In the genomic region with DNA sequence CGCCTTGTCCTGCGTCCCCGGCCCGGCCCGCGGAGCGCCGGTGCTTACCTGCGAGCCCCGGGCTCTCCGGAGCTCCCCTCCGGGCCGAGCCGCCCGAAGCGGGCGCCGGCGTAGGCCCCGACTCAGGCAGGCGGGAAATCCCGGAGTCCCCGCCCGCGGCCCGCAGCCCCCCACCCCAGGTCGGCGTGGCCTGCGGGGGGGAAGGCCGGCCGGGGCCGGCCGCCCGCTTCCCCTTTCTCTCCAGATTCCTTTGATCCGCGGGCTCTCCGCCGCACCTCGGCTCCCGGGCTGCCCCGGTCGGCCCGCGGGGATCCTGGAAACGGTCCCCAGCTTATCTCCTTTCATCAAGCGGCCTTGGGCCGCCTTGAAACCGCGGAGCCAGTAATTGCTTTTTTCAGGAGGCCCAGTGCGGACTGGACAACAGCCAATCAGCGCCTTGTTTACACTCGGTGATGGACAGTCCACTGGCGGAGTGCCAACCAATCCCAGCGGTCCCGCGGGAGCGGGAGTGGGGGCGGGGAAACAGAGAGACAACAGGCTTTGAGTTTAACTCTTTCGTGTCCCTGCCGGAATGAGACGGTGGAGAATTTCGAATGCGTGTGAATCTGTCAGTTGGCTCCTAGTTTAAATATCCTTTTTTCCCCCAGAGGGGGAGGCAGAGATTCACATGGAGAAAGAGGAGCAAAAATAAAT, we compare ENCODE assay signal across 1 cellular context.
TF ChIP-seq lines count a peak whose summit lies in the region.

No MANE protein-coding gene starts in this region.

TF ChIP-seq in HepG2, 621 proteins besides CTCF, POLR2A, EP300 and RAD21 (continued from another document and continues in another):
- TF ChIP-seq, protein P1, sequence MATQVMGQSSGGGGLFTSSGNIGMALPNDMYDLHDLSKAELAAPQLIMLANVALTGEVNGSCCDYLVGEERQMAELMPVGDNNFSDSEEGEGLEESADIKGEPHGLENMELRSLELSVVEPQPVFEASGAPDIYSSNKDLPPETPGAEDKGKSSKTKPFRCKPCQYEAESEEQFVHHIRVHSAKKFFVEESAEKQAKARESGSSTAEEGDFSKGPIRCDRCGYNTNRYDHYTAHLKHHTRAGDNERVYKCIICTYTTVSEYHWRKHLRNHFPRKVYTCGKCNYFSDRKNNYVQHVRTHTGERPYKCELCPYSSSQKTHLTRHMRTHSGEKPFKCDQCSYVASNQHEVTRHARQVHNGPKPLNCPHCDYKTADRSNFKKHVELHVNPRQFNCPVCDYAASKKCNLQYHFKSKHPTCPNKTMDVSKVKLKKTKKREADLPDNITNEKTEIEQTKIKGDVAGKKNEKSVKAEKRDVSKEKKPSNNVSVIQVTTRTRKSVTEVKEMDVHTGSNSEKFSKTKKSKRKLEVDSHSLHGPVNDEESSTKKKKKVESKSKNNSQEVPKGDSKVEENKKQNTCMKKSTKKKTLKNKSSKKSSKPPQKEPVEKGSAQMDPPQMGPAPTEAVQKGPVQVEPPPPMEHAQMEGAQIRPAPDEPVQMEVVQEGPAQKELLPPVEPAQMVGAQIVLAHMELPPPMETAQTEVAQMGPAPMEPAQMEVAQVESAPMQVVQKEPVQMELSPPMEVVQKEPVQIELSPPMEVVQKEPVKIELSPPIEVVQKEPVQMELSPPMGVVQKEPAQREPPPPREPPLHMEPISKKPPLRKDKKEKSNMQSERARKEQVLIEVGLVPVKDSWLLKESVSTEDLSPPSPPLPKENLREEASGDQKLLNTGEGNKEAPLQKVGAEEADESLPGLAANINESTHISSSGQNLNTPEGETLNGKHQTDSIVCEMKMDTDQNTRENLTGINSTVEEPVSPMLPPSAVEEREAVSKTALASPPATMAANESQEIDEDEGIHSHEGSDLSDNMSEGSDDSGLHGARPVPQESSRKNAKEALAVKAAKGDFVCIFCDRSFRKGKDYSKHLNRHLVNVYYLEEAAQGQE (IDR thresholded peaks at IDR 0.05; ENCODE audit: borderline replicate concordance in 1 of 2, low read depth in 1 of 2, low read length in 2 of 2), result peak in 1 of 2 experiments; percentile 79; a peak in 2 of 4 replicates
- peak; percentile 100 for TF ChIP-seq NFIC (IDR thresholded peaks at IDR 0.05; ENCODE audit: low read length)
- peak; percentile 83 for TF ChIP-seq ZNF430 (CRISPR knock-in tag; IDR thresholded peaks at IDR 0.05)
- TF ChIP-seq, protein P2, sequence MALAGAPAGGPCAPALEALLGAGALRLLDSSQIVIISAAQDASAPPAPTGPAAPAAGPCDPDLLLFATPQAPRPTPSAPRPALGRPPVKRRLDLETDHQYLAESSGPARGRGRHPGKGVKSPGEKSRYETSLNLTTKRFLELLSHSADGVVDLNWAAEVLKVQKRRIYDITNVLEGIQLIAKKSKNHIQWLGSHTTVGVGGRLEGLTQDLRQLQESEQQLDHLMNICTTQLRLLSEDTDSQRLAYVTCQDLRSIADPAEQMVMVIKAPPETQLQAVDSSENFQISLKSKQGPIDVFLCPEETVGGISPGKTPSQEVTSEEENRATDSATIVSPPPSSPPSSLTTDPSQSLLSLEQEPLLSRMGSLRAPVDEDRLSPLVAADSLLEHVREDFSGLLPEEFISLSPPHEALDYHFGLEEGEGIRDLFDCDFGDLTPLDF (CRISPR knock-in tag; IDR thresholded peaks at IDR 0.05), result peak; percentile 88
- peak; percentile 36; the same call in 1 of the 2 replicates for TF ChIP-seq SMYD3 (CRISPR knock-in tag; IDR thresholded peaks at IDR 0.05)
- peak; percentile 9 for TF ChIP-seq HNRNPK (IDR thresholded peaks at IDR 0.05; ENCODE audit: low read depth, low read length, poor library complexity, severe bottlenecking)
- peak; percentile 59; the same call in 1 of the 2 replicates for TF ChIP-seq ZSCAN25 (CRISPR knock-in tag; IDR thresholded peaks at IDR 0.05)
- TF ChIP-seq ZNF3 (CRISPR knock-in tag; IDR thresholded peaks at IDR 0.05), result peak; percentile 95
- peak; percentile 83 for TF ChIP-seq TAF1 (CRISPR knock-in tag; IDR thresholded peaks at IDR 0.05)
- TF ChIP-seq AKAP8 (CRISPR knock-in tag; IDR thresholded peaks at IDR 0.05), result no peak
- TF ChIP-seq, protein P3, sequence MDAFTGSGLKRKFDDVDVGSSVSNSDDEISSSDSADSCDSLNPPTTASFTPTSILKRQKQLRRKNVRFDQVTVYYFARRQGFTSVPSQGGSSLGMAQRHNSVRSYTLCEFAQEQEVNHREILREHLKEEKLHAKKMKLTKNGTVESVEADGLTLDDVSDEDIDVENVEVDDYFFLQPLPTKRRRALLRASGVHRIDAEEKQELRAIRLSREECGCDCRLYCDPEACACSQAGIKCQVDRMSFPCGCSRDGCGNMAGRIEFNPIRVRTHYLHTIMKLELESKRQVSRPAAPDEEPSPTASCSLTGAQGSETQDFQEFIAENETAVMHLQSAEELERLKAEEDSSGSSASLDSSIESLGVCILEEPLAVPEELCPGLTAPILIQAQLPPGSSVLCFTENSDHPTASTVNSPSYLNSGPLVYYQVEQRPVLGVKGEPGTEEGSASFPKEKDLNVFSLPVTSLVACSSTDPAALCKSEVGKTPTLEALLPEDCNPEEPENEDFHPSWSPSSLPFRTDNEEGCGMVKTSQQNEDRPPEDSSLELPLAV (CRISPR knock-in tag; conservative IDR thresholded peaks at IDR 0.05; ENCODE audit: low read depth), result 0 out of 2 replicates have a peak, but pooled peaks have one; percentile 19
- peak; percentile 82; the same call in 1 of the 2 replicates for TF ChIP-seq KDM3A (CRISPR knock-in tag; IDR thresholded peaks at IDR 0.05; ENCODE audit: low read depth)
- TF ChIP-seq, protein P4, sequence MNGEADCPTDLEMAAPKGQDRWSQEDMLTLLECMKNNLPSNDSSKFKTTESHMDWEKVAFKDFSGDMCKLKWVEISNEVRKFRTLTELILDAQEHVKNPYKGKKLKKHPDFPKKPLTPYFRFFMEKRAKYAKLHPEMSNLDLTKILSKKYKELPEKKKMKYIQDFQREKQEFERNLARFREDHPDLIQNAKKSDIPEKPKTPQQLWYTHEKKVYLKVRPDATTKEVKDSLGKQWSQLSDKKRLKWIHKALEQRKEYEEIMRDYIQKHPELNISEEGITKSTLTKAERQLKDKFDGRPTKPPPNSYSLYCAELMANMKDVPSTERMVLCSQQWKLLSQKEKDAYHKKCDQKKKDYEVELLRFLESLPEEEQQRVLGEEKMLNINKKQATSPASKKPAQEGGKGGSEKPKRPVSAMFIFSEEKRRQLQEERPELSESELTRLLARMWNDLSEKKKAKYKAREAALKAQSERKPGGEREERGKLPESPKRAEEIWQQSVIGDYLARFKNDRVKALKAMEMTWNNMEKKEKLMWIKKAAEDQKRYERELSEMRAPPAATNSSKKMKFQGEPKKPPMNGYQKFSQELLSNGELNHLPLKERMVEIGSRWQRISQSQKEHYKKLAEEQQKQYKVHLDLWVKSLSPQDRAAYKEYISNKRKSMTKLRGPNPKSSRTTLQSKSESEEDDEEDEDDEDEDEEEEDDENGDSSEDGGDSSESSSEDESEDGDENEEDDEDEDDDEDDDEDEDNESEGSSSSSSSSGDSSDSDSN (CRISPR knock-in tag; IDR thresholded peaks at IDR 0.05), result no peak; the same call in none of the 2 replicates
- no peak for TF ChIP-seq SSRP1 (CRISPR knock-in tag; IDR thresholded peaks at IDR 0.05)
- peak; percentile 67 for TF ChIP-seq ZNF263 (CRISPR knock-in tag; IDR thresholded peaks at IDR 0.05)
- peak; percentile 75 for TF ChIP-seq RXRB (CRISPR knock-in tag; IDR thresholded peaks at IDR 0.05; ENCODE audit: borderline replicate concordance)
- TF ChIP-seq, protein P5, sequence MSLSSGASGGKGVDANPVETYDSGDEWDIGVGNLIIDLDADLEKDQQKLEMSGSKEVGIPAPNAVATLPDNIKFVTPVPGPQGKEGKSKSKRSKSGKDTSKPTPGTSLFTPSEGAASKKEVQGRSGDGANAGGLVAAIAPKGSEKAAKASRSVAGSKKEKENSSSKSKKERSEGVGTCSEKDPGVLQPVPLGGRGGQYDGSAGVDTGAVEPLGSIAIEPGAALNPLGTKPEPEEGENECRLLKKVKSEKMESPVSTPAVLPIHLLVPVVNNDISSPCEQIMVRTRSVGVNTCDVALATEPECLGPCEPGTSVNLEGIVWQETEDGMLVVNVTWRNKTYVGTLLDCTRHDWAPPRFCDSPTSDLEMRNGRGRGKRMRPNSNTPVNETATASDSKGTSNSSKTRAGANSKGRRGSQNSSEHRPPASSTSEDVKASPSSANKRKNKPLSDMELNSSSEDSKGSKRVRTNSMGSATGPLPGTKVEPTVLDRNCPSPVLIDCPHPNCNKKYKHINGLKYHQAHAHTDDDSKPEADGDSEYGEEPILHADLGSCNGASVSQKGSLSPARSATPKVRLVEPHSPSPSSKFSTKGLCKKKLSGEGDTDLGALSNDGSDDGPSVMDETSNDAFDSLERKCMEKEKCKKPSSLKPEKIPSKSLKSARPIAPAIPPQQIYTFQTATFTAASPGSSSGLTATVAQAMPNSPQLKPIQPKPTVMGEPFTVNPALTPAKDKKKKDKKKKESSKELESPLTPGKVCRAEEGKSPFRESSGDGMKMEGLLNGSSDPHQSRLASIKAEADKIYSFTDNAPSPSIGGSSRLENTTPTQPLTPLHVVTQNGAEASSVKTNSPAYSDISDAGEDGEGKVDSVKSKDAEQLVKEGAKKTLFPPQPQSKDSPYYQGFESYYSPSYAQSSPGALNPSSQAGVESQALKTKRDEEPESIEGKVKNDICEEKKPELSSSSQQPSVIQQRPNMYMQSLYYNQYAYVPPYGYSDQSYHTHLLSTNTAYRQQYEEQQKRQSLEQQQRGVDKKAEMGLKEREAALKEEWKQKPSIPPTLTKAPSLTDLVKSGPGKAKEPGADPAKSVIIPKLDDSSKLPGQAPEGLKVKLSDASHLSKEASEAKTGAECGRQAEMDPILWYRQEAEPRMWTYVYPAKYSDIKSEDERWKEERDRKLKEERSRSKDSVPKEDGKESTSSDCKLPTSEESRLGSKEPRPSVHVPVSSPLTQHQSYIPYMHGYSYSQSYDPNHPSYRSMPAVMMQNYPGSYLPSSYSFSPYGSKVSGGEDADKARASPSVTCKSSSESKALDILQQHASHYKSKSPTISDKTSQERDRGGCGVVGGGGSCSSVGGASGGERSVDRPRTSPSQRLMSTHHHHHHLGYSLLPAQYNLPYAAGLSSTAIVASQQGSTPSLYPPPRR (CRISPR knock-in tag; IDR thresholded peaks at IDR 0.05; ENCODE audit: borderline replicate concordance), result peak; percentile 90
- no peak for TF ChIP-seq RARG (CRISPR knock-in tag; IDR thresholded peaks at IDR 0.05; ENCODE audit: low read depth)
- no peak for TF ChIP-seq ZNF441 (CRISPR knock-in tag; IDR thresholded peaks at IDR 0.05; ENCODE audit: borderline replicate concordance)
- no peak for TF ChIP-seq ZNF451 (CRISPR knock-in tag; IDR thresholded peaks at IDR 0.05)
- TF ChIP-seq SIX1 (CRISPR knock-in tag; IDR thresholded peaks at IDR 0.05; ENCODE audit: borderline replicate concordance), result no peak; the same call in 1 of the 2 replicates
- TF ChIP-seq ZNF629 (CRISPR knock-in tag; conservative IDR thresholded peaks at IDR 0.05), result peak; percentile 42; the same call in 1 of the 2 replicates
- TF ChIP-seq DR1 (CRISPR knock-in tag; IDR thresholded peaks at IDR 0.05), result peak; percentile 70; the same call in 1 of the 2 replicates
- TF ChIP-seq DNMT3B (CRISPR knock-in tag; conservative IDR thresholded peaks at IDR 0.05), result no peak; the same call in 1 of the 2 replicates
- TF ChIP-seq ZNF446 (CRISPR knock-in tag; IDR thresholded peaks at IDR 0.05), result peak; percentile 26; the same call in 1 of the 2 replicates
- TF ChIP-seq, protein P6, sequence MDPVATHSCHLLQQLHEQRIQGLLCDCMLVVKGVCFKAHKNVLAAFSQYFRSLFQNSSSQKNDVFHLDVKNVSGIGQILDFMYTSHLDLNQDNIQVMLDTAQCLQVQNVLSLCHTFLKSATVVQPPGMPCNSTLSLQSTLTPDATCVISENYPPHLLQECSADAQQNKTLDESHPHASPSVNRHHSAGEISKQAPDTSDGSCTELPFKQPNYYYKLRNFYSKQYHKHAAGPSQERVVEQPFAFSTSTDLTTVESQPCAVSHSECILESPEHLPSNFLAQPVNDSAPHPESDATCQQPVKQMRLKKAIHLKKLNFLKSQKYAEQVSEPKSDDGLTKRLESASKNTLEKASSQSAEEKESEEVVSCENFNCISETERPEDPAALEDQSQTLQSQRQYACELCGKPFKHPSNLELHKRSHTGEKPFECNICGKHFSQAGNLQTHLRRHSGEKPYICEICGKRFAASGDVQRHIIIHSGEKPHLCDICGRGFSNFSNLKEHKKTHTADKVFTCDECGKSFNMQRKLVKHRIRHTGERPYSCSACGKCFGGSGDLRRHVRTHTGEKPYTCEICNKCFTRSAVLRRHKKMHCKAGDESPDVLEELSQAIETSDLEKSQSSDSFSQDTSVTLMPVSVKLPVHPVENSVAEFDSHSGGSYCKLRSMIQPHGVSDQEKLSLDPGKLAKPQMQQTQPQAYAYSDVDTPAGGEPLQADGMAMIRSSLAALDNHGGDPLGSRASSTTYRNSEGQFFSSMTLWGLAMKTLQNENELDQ (CRISPR knock-in tag; IDR thresholded peaks at IDR 0.05; ENCODE audit: borderline replicate concordance), result no peak
- TF ChIP-seq KDM6A (CRISPR knock-in tag; IDR thresholded peaks at IDR 0.05; ENCODE audit: low read depth), result peak; percentile 47; the same call in 1 of the 2 replicates
- TF ChIP-seq FOXA3 (CRISPR knock-in tag; IDR thresholded peaks at IDR 0.05), result peak; percentile 100
- TF ChIP-seq ONECUT2 (CRISPR knock-in tag; IDR thresholded peaks at IDR 0.05), result no peak
- TF ChIP-seq CBX5 (CRISPR knock-in tag; IDR thresholded peaks at IDR 0.05; ENCODE audit: borderline replicate concordance), result peak; percentile 86; the same call in 1 of the 2 replicates
- TF ChIP-seq, protein P7, sequence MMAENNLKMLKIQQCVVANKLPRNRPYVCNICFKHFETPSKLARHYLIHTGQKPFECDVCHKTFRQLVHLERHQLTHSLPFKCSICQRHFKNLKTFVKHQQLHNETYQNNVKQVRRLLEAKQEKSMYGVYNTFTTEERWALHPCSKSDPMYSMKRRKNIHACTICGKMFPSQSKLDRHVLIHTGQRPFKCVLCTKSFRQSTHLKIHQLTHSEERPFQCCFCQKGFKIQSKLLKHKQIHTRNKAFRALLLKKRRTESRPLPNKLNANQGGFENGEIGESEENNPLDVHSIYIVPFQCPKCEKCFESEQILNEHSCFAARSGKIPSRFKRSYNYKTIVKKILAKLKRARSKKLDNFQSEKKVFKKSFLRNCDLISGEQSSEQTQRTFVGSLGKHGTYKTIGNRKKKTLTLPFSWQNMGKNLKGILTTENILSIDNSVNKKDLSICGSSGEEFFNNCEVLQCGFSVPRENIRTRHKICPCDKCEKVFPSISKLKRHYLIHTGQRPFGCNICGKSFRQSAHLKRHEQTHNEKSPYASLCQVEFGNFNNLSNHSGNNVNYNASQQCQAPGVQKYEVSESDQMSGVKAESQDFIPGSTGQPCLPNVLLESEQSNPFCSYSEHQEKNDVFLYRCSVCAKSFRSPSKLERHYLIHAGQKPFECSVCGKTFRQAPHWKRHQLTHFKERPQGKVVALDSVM (CRISPR knock-in tag; IDR thresholded peaks at IDR 0.05), result peak; percentile 49; the same call in 1 of the 2 replicates
- TF ChIP-seq KDM4B (CRISPR knock-in tag; IDR thresholded peaks at IDR 0.05), result peak; percentile 92
- TF ChIP-seq ZNF724P (CRISPR knock-in tag; IDR thresholded peaks at IDR 0.05; ENCODE audit: borderline replicate concordance), result no peak
- no peak for TF ChIP-seq TCF7L2 (IDR thresholded peaks at IDR 0.05; ENCODE audit: low read depth, low read length)
- no peak for TF ChIP-seq ZNF616 (CRISPR knock-in tag; IDR thresholded peaks at IDR 0.05; ENCODE audit: low read depth)
- peak; percentile 88 for TF ChIP-seq FOXA1 (IDR thresholded peaks at IDR 0.05)
- TF ChIP-seq FOXA1 (CRISPR knock-in tag; IDR thresholded peaks at IDR 0.05), result peak; percentile 100
- TF ChIP-seq ZFYVE20 (CRISPR knock-in tag; IDR thresholded peaks at IDR 0.05; ENCODE audit: borderline replicate concordance, low read depth), result no peak
